1 cellular context compared by ENCODE assay signal in the genomic region with DNA sequence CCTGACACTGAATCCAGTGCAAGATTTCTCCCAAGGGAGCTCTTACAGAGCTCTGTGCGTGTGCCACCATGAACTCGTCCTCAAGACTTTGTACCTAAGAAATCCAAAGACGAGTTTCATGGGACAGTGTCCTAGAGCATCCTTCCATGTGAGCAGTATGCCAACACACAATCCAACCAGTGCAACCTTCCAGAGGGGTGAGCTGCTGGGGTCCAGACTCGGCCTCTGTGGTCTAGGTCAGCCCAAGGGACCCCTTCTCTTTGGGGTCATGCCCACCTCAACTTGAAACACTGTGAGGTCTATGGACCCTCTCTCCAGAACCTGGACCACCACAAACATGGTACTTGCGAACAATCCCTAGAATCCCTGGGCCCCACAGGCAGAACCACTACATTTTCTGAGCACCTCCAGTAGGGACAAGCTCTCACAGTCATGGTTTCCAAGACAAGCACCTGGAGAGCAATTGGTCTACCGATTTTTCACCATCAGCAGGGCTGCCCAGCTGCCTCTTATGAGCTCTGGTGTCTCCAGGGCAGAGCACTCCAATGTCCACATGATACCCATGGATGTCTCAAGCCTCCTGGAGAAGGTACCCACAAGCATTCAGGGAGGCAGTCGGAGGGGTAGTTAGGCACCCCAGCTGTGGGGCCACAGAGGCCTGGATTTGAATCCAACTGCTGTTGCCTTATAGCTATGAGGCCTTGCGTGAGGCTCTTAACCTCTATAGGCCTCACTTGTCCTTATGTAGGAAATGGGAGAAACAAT.
TF ChIP-seq lines count a peak whose summit lies in the region.

No MANE protein-coding gene starts in this region.

TF ChIP-seq in HepG2, 621 proteins besides CTCF, POLR2A, EP300 and RAD21:
- no peak for TF ChIP-seq ZBTB3 (CRISPR knock-in tag; IDR thresholded peaks at IDR 0.05; ENCODE audit: borderline replicate concordance, low read depth)
- no peak for TF ChIP-seq IRX3 (CRISPR knock-in tag; IDR thresholded peaks at IDR 0.05; ENCODE audit: borderline replicate concordance, low read depth)
- no peak for TF ChIP-seq CBX1 (IDR thresholded peaks at IDR 0.05; ENCODE audit: low read depth)
- TF ChIP-seq ZNF430 (CRISPR knock-in tag; IDR thresholded peaks at IDR 0.05), result no peak
- no peak for TF ChIP-seq ZNF230 (CRISPR knock-in tag; IDR thresholded peaks at IDR 0.05)
- no peak for TF ChIP-seq EEA1 (CRISPR knock-in tag; IDR thresholded peaks at IDR 0.05; ENCODE audit: borderline replicate concordance)
- no peak for TF ChIP-seq FOXA3 (CRISPR knock-in tag; IDR thresholded peaks at IDR 0.05)
- TF ChIP-seq, protein P1, sequence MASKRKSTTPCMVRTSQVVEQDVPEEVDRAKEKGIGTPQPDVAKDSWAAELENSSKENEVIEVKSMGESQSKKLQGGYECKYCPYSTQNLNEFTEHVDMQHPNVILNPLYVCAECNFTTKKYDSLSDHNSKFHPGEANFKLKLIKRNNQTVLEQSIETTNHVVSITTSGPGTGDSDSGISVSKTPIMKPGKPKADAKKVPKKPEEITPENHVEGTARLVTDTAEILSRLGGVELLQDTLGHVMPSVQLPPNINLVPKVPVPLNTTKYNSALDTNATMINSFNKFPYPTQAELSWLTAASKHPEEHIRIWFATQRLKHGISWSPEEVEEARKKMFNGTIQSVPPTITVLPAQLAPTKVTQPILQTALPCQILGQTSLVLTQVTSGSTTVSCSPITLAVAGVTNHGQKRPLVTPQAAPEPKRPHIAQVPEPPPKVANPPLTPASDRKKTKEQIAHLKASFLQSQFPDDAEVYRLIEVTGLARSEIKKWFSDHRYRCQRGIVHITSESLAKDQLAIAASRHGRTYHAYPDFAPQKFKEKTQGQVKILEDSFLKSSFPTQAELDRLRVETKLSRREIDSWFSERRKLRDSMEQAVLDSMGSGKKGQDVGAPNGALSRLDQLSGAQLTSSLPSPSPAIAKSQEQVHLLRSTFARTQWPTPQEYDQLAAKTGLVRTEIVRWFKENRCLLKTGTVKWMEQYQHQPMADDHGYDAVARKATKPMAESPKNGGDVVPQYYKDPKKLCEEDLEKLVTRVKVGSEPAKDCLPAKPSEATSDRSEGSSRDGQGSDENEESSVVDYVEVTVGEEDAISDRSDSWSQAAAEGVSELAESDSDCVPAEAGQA (IDR thresholded peaks at IDR 0.05; ENCODE audit: low read depth), result no peak
- TF ChIP-seq, protein P1 (CRISPR knock-in tag; IDR thresholded peaks at IDR 0.05; ENCODE audit: borderline replicate concordance), result no peak
- TF ChIP-seq NCOA1 (CRISPR knock-in tag; IDR thresholded peaks at IDR 0.05), result no peak
- TF ChIP-seq ZNF441 (CRISPR knock-in tag; IDR thresholded peaks at IDR 0.05; ENCODE audit: borderline replicate concordance), result no peak
- TF ChIP-seq, protein P2, sequence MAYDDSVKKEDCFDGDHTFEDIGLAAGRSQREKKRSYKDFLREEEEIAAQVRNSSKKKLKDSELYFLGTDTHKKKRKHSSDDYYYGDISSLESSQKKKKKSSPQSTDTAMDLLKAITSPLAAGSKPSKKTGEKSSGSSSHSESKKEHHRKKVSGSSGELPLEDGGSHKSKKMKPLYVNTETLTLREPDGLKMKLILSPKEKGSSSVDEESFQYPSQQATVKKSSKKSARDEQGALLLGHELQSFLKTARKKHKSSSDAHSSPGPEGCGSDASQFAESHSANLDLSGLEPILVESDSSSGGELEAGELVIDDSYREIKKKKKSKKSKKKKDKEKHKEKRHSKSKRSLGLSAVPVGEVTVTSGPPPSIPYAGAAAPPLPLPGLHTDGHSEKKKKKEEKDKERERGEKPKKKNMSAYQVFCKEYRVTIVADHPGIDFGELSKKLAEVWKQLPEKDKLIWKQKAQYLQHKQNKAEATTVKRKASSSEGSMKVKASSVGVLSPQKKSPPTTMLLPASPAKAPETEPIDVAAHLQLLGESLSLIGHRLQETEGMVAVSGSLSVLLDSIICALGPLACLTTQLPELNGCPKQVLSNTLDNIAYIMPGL (CRISPR knock-in tag; IDR thresholded peaks at IDR 0.05; ENCODE audit: borderline replicate concordance in 1 of 2, low read depth in 1 of 2), result no peak
- no peak for TF ChIP-seq ZKSCAN8 (CRISPR knock-in tag; IDR thresholded peaks at IDR 0.05; ENCODE audit: borderline replicate concordance)
- TF ChIP-seq, protein P3, sequence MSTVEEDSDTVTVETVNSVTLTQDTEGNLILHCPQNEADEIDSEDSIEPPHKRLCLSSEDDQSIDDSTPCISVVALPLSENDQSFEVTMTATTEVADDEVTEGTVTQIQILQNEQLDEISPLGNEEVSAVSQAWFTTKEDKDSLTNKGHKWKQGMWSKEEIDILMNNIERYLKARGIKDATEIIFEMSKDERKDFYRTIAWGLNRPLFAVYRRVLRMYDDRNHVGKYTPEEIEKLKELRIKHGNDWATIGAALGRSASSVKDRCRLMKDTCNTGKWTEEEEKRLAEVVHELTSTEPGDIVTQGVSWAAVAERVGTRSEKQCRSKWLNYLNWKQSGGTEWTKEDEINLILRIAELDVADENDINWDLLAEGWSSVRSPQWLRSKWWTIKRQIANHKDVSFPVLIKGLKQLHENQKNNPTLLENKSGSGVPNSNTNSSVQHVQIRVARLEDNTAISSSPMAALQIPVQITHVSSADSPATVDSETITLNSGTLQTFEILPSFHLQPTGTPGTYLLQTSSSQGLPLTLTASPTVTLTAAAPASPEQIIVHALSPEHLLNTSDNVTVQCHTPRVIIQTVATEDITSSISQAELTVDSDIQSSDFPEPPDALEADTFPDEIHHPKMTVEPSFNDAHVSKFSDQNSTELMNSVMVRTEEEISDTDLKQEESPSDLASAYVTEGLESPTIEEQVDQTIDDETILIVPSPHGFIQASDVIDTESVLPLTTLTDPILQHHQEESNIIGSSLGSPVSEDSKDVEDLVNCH (CRISPR knock-in tag; IDR thresholded peaks at IDR 0.05), result no peak
- no peak for TF ChIP-seq HNRNPK (IDR thresholded peaks at IDR 0.05; ENCODE audit: low read depth, low read length, poor library complexity, severe bottlenecking)
- TF ChIP-seq, protein P4, sequence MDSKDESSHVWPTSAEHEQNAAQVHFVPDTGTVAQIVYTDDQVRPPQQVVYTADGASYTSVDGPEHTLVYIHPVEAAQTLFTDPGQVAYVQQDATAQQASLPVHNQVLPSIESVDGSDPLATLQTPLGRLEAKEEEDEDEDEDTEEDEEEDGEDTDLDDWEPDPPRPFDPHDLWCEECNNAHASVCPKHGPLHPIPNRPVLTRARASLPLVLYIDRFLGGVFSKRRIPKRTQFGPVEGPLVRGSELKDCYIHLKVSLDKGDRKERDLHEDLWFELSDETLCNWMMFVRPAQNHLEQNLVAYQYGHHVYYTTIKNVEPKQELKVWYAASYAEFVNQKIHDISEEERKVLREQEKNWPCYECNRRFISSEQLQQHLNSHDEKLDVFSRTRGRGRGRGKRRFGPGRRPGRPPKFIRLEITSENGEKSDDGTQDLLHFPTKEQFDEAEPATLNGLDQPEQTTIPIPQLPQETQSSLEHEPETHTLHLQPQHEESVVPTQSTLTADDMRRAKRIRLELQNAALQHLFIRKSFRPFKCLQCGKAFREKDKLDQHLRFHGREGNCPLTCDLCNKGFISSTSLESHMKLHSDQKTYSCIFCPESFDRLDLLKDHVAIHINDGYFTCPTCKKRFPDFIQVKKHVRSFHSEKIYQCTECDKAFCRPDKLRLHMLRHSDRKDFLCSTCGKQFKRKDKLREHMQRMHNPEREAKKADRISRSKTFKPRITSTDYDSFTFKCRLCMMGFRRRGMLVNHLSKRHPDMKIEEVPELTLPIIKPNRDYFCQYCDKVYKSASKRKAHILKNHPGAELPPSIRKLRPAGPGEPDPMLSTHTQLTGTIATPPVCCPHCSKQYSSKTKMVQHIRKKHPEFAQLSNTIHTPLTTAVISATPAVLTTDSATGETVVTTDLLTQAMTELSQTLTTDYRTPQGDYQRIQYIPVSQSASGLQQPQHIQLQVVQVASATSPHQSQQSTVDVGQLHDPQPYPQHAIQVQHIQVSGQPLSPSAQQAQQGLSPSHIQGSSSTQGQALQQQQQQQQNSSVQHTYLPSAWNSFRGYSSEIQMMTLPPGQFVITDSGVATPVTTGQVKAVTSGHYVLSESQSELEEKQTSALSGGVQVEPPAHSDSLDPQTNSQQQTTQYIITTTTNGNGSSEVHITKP (CRISPR knock-in tag; IDR thresholded peaks at IDR 0.05; ENCODE audit: low read depth), result no peak
